Comparison of ENCODE assay signal across 1 cellular context in genomic region chr3:177071496-177072156, GRCh38.
TF ChIP-seq lines count a peak whose summit lies in the region.

No MANE protein-coding gene starts in this region.

TF ChIP-seq in WTC11, 78 proteins besides CTCF, POLR2A, EP300 and RAD21 (continued from another document):
- TF ChIP-seq USF1 (CRISPR knock-in tag; IDR thresholded peaks at IDR 0.05) (no peak), ARID4B (CRISPR knock-in tag; IDR thresholded peaks at IDR 0.05; ENCODE audit: borderline replicate concordance) (no peak)
